In genomic region chr6:108294787-108295625, GRCh38 we compare ENCODE assay signal across 1 cellular context.
A peak's percentile ranks its signal among the peaks of the same experiment; 100 is the strongest.
TF ChIP-seq lines count a peak whose summit lies in the region.

AFG1L (plus strand) TSS chr6:108295054; CDS start chr6:108295080, 26 bp downstream.

TF ChIP-seq in HepG2, 621 proteins besides CTCF, POLR2A, EP300 and RAD21 (continued from another document and continues in another):
- peak; percentile 66; the same call in 1 of the 2 replicates for TF ChIP-seq ZNF546 (CRISPR knock-in tag; conservative IDR thresholded peaks at IDR 0.05)
- TF ChIP-seq CBX2 (IDR thresholded peaks at IDR 0.05; ENCODE audit: low read depth, low read length) = no peak
- TF ChIP-seq CBX2 (CRISPR knock-in tag; IDR thresholded peaks at IDR 0.05; ENCODE audit: low read depth) = no peak
- no peak for TF ChIP-seq FOSL2 (CRISPR knock-in tag; IDR thresholded peaks at IDR 0.05)
- no peak for TF ChIP-seq ZNF367 (CRISPR knock-in tag; IDR thresholded peaks at IDR 0.05; ENCODE audit: borderline replicate concordance)
- peak; percentile 56; the same call in 1 of the 2 replicates for TF ChIP-seq ZNF580 (CRISPR knock-in tag; IDR thresholded peaks at IDR 0.05; ENCODE audit: borderline replicate concordance, low read depth)
- TF ChIP-seq KDM5B (CRISPR knock-in tag; IDR thresholded peaks at IDR 0.05; ENCODE audit: borderline replicate concordance) = peak; percentile 80
- peak; percentile 50; the same call in 1 of the 2 replicates for TF ChIP-seq MEIS2 (CRISPR knock-in tag; IDR thresholded peaks at IDR 0.05)
- TF ChIP-seq MIER3 (CRISPR knock-in tag; IDR thresholded peaks at IDR 0.05; ENCODE audit: borderline replicate concordance) = 0 out of 2 replicates have a peak, but pooled peaks have one; percentile 82
- no peak for TF ChIP-seq ZZZ3 (CRISPR knock-in tag; IDR thresholded peaks at IDR 0.05; ENCODE audit: borderline replicate concordance)
- peak; percentile 95 for TF ChIP-seq GABPB1 (CRISPR knock-in tag; IDR thresholded peaks at IDR 0.05)
- TF ChIP-seq TRIM24 (CRISPR knock-in tag; IDR thresholded peaks at IDR 0.05) = no peak
- TF ChIP-seq CHD2 (IDR thresholded peaks at IDR 0.05; ENCODE audit: low read depth, low read length) = no peak
- TF ChIP-seq ZBTB34 (CRISPR knock-in tag; IDR thresholded peaks at IDR 0.05) = peak; percentile 72; the same call in 1 of the 2 replicates
- TF ChIP-seq NR2F2 (IDR thresholded peaks at IDR 0.05; ENCODE audit: borderline replicate concordance, low read depth) = peak; percentile 31; the same call in 1 of the 2 replicates
- TF ChIP-seq, protein P1, sequence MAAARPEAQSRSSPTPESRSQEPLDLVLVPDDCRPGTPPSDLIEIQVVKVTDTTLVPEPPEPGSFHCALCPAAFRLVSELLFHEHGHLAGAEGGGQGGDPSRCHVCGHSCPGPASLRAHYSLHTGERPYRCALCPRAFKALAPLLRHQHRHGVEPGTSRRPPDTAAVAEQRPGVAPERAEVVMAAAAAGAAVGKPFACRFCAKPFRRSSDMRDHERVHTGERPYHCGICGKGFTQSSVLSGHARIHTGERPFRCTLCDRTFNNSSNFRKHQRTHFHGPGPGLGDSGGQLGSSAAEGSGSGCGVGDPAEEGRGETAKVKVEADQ (CRISPR knock-in tag; IDR thresholded peaks at IDR 0.05; ENCODE audit: borderline replicate concordance) = peak; percentile 39; the same call in 1 of the 2 replicates
- no peak for TF ChIP-seq NCOR1 (IDR thresholded peaks at IDR 0.05; ENCODE audit: borderline replicate concordance, low read length)
- TF ChIP-seq, protein P2, sequence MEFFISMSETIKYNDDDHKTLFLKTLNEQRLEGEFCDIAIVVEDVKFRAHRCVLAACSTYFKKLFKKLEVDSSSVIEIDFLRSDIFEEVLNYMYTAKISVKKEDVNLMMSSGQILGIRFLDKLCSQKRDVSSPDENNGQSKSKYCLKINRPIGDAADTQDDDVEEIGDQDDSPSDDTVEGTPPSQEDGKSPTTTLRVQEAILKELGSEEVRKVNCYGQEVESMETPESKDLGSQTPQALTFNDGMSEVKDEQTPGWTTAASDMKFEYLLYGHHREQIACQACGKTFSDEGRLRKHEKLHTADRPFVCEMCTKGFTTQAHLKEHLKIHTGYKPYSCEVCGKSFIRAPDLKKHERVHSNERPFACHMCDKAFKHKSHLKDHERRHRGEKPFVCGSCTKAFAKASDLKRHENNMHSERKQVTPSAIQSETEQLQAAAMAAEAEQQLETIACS (CRISPR knock-in tag; IDR thresholded peaks at IDR 0.05) = peak; percentile 41; the same call in 1 of the 2 replicates
- TF ChIP-seq ISX (CRISPR knock-in tag; conservative IDR thresholded peaks at IDR 0.05) = peak; percentile 89
- TF ChIP-seq FOXP4 (CRISPR knock-in tag; IDR thresholded peaks at IDR 0.05) = peak; percentile 19; the same call in 1 of the 2 replicates
- no peak for TF ChIP-seq CEBPG (CRISPR knock-in tag; IDR thresholded peaks at IDR 0.05)
- peak; percentile 27 for TF ChIP-seq ZNF781 (CRISPR knock-in tag; IDR thresholded peaks at IDR 0.05; ENCODE audit: borderline replicate concordance, not compliant biosample characterization)
- TF ChIP-seq BRD4 (CRISPR knock-in tag; IDR thresholded peaks at IDR 0.05) = peak; percentile 60
- TF ChIP-seq ZFP91 (CRISPR knock-in tag; IDR thresholded peaks at IDR 0.05; ENCODE audit: borderline replicate concordance) = peak; percentile 87
- no peak for TF ChIP-seq MBNL3 (CRISPR knock-in tag; conservative IDR thresholded peaks at IDR 0.05)
- no peak for TF ChIP-seq HNRNPUL1 (IDR thresholded peaks at IDR 0.05; ENCODE audit: low read depth, low read length)
- TF ChIP-seq ZNF333 (CRISPR knock-in tag; IDR thresholded peaks at IDR 0.05; ENCODE audit: borderline replicate concordance) = no peak
- TF ChIP-seq ZNF687 (CRISPR knock-in tag; IDR thresholded peaks at IDR 0.05) = peak; percentile 88
- peak; percentile 91; the same call in 1 of the 2 replicates for TF ChIP-seq MXD1 (CRISPR knock-in tag; IDR thresholded peaks at IDR 0.05)
- peak; percentile 74 for TF ChIP-seq HNRNPLL (IDR thresholded peaks at IDR 0.05; ENCODE audit: low read depth, low read length, poor library complexity, severe bottlenecking)
- no peak for TF ChIP-seq MATR3 (CRISPR knock-in tag; IDR thresholded peaks at IDR 0.05)
- peak; percentile 56; the same call in 1 of the 2 replicates for TF ChIP-seq ZNF598 (CRISPR knock-in tag; IDR thresholded peaks at IDR 0.05; ENCODE audit: borderline replicate concordance)
- TF ChIP-seq ZNF124 (CRISPR knock-in tag; IDR thresholded peaks at IDR 0.05) = no peak
- TF ChIP-seq NR0B2 (CRISPR knock-in tag; IDR thresholded peaks at IDR 0.05) = peak; percentile 79
- peak; percentile 77 for TF ChIP-seq KDM3A (CRISPR knock-in tag; IDR thresholded peaks at IDR 0.05; ENCODE audit: low read depth)
- peak; percentile 88; the same call in 1 of the 2 replicates for TF ChIP-seq KDM2A (CRISPR knock-in tag; IDR thresholded peaks at IDR 0.05; ENCODE audit: borderline replicate concordance, low read depth)
- no peak for TF ChIP-seq THYN1 (CRISPR knock-in tag; IDR thresholded peaks at IDR 0.05; ENCODE audit: borderline replicate concordance, low read depth)
- TF ChIP-seq KAT8 (CRISPR knock-in tag; IDR thresholded peaks at IDR 0.05) = peak; percentile 80
- peak; percentile 63; the same call in 1 of the 2 replicates for TF ChIP-seq AKAP8 (CRISPR knock-in tag; IDR thresholded peaks at IDR 0.05)
- peak; percentile 87; the same call in 1 of the 2 replicates for TF ChIP-seq IRX3 (CRISPR knock-in tag; IDR thresholded peaks at IDR 0.05; ENCODE audit: borderline replicate concordance, low read depth)
- TF ChIP-seq, protein P3, sequence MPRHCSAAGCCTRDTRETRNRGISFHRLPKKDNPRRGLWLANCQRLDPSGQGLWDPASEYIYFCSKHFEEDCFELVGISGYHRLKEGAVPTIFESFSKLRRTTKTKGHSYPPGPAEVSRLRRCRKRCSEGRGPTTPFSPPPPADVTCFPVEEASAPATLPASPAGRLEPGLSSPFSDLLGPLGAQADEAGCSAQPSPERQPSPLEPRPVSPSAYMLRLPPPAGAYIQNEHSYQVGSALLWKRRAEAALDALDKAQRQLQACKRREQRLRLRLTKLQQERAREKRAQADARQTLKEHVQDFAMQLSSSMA (CRISPR knock-in tag; IDR thresholded peaks at IDR 0.05) = no peak
- TF ChIP-seq TFDP1 (CRISPR knock-in tag; IDR thresholded peaks at IDR 0.05; ENCODE audit: borderline replicate concordance) = peak; percentile 49; the same call in 1 of the 2 replicates
- no peak for TF ChIP-seq ZNF343 (CRISPR knock-in tag; IDR thresholded peaks at IDR 0.05)
- 0 out of 2 replicates have a peak, but pooled peaks have one; percentile 8 for TF ChIP-seq ZNF281 (CRISPR knock-in tag; IDR thresholded peaks at IDR 0.05; ENCODE audit: borderline replicate concordance)
- TF ChIP-seq ZNF460 (CRISPR knock-in tag; IDR thresholded peaks at IDR 0.05; ENCODE audit: borderline replicate concordance) = no peak; the same call in 1 of the 2 replicates
- no peak for TF ChIP-seq NR3C1 (CRISPR knock-in tag; IDR thresholded peaks at IDR 0.05)
